ENCODE assay signal across 8 cellular contexts in the genomic region with DNA sequence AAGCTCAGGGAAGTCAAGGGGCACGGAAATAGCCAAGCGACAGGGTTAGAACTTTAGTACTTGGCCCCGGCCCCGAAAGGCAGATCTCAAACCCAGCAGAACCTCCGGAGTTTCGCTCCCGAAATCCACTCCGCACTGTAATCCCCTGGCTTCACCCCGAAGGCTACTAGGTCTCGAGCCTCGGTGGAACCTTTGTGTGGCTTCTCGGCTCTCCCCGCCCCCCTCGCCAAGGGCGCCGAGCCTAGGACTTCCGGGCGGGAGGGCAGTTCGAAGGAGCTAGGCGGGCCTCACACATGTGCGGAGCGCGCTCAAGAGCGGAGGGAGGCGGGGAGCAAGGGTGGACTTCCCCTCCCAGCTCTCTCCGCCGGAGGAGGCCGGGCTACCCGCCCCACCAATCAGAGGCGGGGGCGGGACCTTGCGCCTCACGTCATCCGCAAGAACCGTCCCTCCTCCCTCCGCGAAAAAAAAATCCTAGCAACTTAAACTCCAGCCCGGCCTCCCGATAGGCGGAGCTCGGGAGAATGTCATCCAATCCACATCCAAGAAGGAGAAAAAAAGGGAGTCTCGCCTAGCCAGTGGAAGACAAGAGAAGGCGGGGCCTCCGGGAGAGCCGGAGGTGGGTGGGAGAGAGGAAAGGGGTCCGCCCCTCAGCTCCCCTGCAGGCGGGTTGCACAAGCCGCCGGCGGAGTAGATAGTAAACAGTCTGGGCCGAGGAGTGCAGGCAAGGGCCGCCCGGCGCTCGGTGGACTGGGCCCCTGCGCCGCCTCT.
DNase-seq lines count a peak whose midpoint lies in the region; ATAC-seq, FAIRE-seq and TF ChIP-seq lines count a peak whose summit lies in the region.

No MANE protein-coding gene starts in this region.

- no peaks in the 10 kb centered on the region for H3K27me3 Mint-ChIP-seq in nephron (ENCODE audit: low read depth)

- no peaks in the 10 kb centered on the region for H3K9me3 Mint-ChIP-seq in nephron

- TF ChIP-seq CTCF in MM.1S (IDR thresholded peaks at IDR 0.05; ENCODE audit: low read length) (no peak), nephron (IDR thresholded peaks at IDR 0.05; ENCODE audit: unreplicated experiment in 3 of 3) (no peak)

- peak; percentile 99 for FAIRE-seq in G401.6 (lab: Jason Lieb, UNC)

- no peaks in the 10 kb centered on the region for H3K36me3 Mint-ChIP-seq in nephron (ENCODE audit: low read depth)

- peak overlapping the region; percentile 93 for H3K4me2 ChIP-seq in MM.1S (ENCODE audit: low read depth, low read length)

- peaks cover 26% of the 10 kb centered on the region for H3K4me1 Mint-ChIP-seq in nephron

- peak overlapping the region; percentile 96 for H3K9ac ChIP-seq in MM.1S (ENCODE audit: low read length)

- H3K9me3 ChIP-seq in HAP-1, result no peaks in the 10 kb centered on the region; the same call in 1 of the 2 replicates
- no peaks in the 10 kb centered on the region for H3K9me3 ChIP-seq in MM.1S (replicated peaks; ENCODE audit: insufficient read depth, low read length)

- peak; percentile 100 for DNase-seq in HAP-1 (ENCODE audit: low spot score in 2 of 2)
- DNase-seq in MM.1S, result peak; percentile 99
- DNase-seq in SHP77 treated with DMSO at 0.1 percent for 48 hours (lab: John Stamatoyannopoulos, UW), result peak; percentile 99
- DNase-seq in activated gamma-delta T cell treated with Interleukin-2 at 50 U/mL for 16 hours, result peak; percentile 95
- DNase-seq in fibroblast of the conjunctiva (ENCODE audit: low read depth), result peak; percentile 100
- peak; percentile 95 for DNase-seq in stimulated activated naive CD8-positive, alpha-beta T cell treated with anti-CD3 and anti-CD28 coated beads, Interleukin-15, Interleukin-2, amounts not matched to agents 100 U/mL and 50 U/mL, for 24 hours

- H3K4me1 ChIP-seq in HAP-1 (peaks cover 26% of the 10 kb centered on the region), MM.1S (ENCODE audit: low read length) (peaks cover 14% of the 10 kb centered on the region)

- peaks cover 45% of the 10 kb centered on the region for H3F3A ChIP-seq in MM.1S (ENCODE audit: insufficient read depth, low read length)

- in situ Hi-C loops in HAP-1 (cut with MboI; ENCODE audit: low sequenced_read_pairs), result no loop called here

- peak overlapping the region; percentile 93 to 98 (median 95) for H3K4me3 Mint-ChIP-seq in nephron

- peak; percentile 49 for ATAC-seq in stimulated activated naive CD8-positive, alpha-beta T cell treated with anti-CD3 and anti-CD28 coated beads, Interleukin-15, Interleukin-2, amounts not matched to agents 100 U/mL and 50 U/mL, for 24 hours

- peak overlapping the region; percentile 98 for H3K27ac ChIP-seq in MM.1S (ENCODE audit: low read length)

- H3K36me3 ChIP-seq in HAP-1 (replicated peaks) (peaks cover 8% of the 10 kb centered on the region), MM.1S (replicated peaks; ENCODE audit: insufficient read depth, low read length) (no peaks in the 10 kb centered on the region)

- peaks cover 14% of the 10 kb centered on the region for H4K20me1 ChIP-seq in MM.1S (ENCODE audit: insufficient read depth, low read length)

- no peaks in the 10 kb centered on the region for H3K27me3 ChIP-seq in HAP-1 (ENCODE audit: low read depth)
- no peaks in the 10 kb centered on the region for H3K27me3 ChIP-seq in MM.1S (replicated peaks; ENCODE audit: insufficient read depth, low read length)

- no peaks in the 10 kb centered on the region for H3K9me2 ChIP-seq in MM.1S (replicated peaks; ENCODE audit: insufficient read depth, low read length)

- peak overlapping the region; percentile 47; the same call in 1 of the 2 replicates for H2AFZ ChIP-seq in MM.1S (ENCODE audit: low read length)

- peak overlapping the region; percentile 99 for H3K4me3 ChIP-seq in HAP-1
- H3K4me3 ChIP-seq in MM.1S (ENCODE audit: low read length), result peak overlapping the region; percentile 71

- H3K27ac Mint-ChIP-seq in nephron, result peak overlapping the region; percentile 98 to 100 (median 99)

- H3K79me2 ChIP-seq in MM.1S (ENCODE audit: low read length), result peaks cover 28% of the 10 kb centered on the region

Comparison
In these comparisons a context has a peak if more than half of its experiments do, and no peak if none do; other contexts are left out.
1. Peak in every context shown above with its lines: DNase-seq, ATAC-seq, H3K4me3 ChIP-seq and H3K27ac ChIP-seq.